In genomic region chr12:45934956-45935355, GRCh38 we compare ENCODE assay signal across 23 cellular contexts. TPM values are rescaled to one million over a fixed set of nuclear protein-coding genes. Genes with fewer than 3 reads are reported as not detected.
DNase-seq lines count a peak whose midpoint lies in the region; ATAC-seq and TF ChIP-seq lines count a peak whose summit lies in the region.
"Had no signal": no experiment of that assay in that cellular context is flagged by ENCODE, and none has a peak within 500 bp of the region (broad histone marks: within the 10 kb centered on the region; RNA-seq: fewer than 3 reads in every experiment).

No MANE protein-coding gene starts in this region.

- no peaks in the 10 kb centered on the region for H3K9me3 Mint-ChIP-seq in CD4-positive, alpha-beta T cell
- no peaks in the 10 kb centered on the region for H3K9me3 Mint-ChIP-seq in mesothelial cell of epicardium
- H3K9me3 Mint-ChIP-seq: activated CD4-positive, alpha-beta T cell treated with anti-CD3 and anti-CD28 coated beads, Interleukin-2, amount 10 ng/mL, durations not matched to agents 24 days and 14 days; activated naive CD8-positive, alpha-beta T cell treated with anti-CD3 and anti-CD28 coated beads, Interleukin-2, amount 10 ng/mL, durations not matched to agents 7 days and 5 days; CD14-positive monocyte; HFFc6; memory B cell; stimulated activated effector memory CD8-positive, alpha-beta T cell treated with anti-CD3 and anti-CD28 coated beads, Interleukin-12 subunit alpha, Interleukin-12 subunit beta, amount 100 ng/mL, for 72 hours had no signal

- POLR2A ChIA-PET in CD4-positive, alpha-beta T cell (lab: Charles Lee), result interaction anchor here (0.7 to 1.2 kb wide), 2 partner anchors 22 to 56 kb away, joined by 3 read pairs; no protein-coding TSS in a partner anchor

- DNase-seq in CD4-positive, alpha-beta T cell, result no peak
- peak; percentile 31 for DNase-seq in COLO829 (ENCODE audit: low spot score)
- DNase-seq in SK-MEL-5 (ENCODE audit: low read depth, low spot score), result peak; percentile 67
- no peak for DNase-seq in mesothelial cell of epicardium (ENCODE audit: low spot score in 2 of 2, unreplicated experiment in 2 of 2)
- DNase-seq: activated CD4-positive, alpha-beta T cell treated with anti-CD3 and anti-CD28 coated beads, Interleukin-2, amount 10 ng/mL, durations not matched to agents 24 days and 14 days; activated naive CD8-positive, alpha-beta T cell treated with anti-CD3 and anti-CD28 coated beads, Interleukin-2, amount 10 ng/mL, durations not matched to agents 7 days and 5 days; GM23248; heart left ventricle; HFFc6; NCI-H1694; retina; small intestine; stimulated activated CD4-positive, alpha-beta T cell treated with anti-CD3 and anti-CD28 coated beads, Interleukin-2, amount 100 ng/mL, for 24 hours; T-helper 9 cell; WERI-Rb-1 had no signal

- in situ Hi-C loops in SK-MEL-5 (cut with HindIII; ENCODE audit: low pct_unique_long_range_greater_than_20kb, low sequenced_read_pairs), result no loop called here

- H3K27me3 ChIP-seq in CD4-positive, alpha-beta T cell (ENCODE audit: control insufficient read depth, insufficient read depth, low read length), result no peaks in the 10 kb centered on the region
- H3K27me3 ChIP-seq: heart left ventricle had no signal

- H3K27me3 Mint-ChIP-seq in CD4-positive, alpha-beta T cell, result no peaks in the 10 kb centered on the region
- H3K27me3 Mint-ChIP-seq in mesothelial cell of epicardium (ENCODE audit: low read depth), result no peaks in the 10 kb centered on the region
- H3K27me3 Mint-ChIP-seq: activated CD4-positive, alpha-beta T cell treated with anti-CD3 and anti-CD28 coated beads, Interleukin-2, amount 10 ng/mL, durations not matched to agents 24 days and 14 days; activated naive CD8-positive, alpha-beta T cell treated with anti-CD3 and anti-CD28 coated beads, Interleukin-2, amount 10 ng/mL, durations not matched to agents 7 days and 5 days; memory B cell had no signal

- peaks cover 13% of the 10 kb centered on the region for H3K4me1 Mint-ChIP-seq in CD4-positive, alpha-beta T cell (ENCODE audit: low read depth)
- H3K4me1 Mint-ChIP-seq in mesothelial cell of epicardium, result peaks cover 8% of the 10 kb centered on the region
- H3K4me1 Mint-ChIP-seq: CD14-positive monocyte had no signal

- H3K4me3 Mint-ChIP-seq in CD4-positive, alpha-beta T cell, result no peak overlapping the region
- no peak overlapping the region for H3K4me3 Mint-ChIP-seq in mesothelial cell of epicardium
- H3K4me3 Mint-ChIP-seq: activated CD4-positive, alpha-beta T cell treated with anti-CD3 and anti-CD28 coated beads, Interleukin-2, amount 10 ng/mL, durations not matched to agents 24 days and 14 days; activated naive CD8-positive, alpha-beta T cell treated with anti-CD3 and anti-CD28 coated beads, Interleukin-2, amount 10 ng/mL, durations not matched to agents 7 days and 5 days; CD14-positive monocyte; HFFc6; memory B cell; stimulated activated effector memory CD8-positive, alpha-beta T cell treated with anti-CD3 and anti-CD28 coated beads, Interleukin-12 subunit alpha, Interleukin-12 subunit beta, amount 100 ng/mL, for 72 hours had no signal

- CTCF ChIA-PET in CD4-positive, alpha-beta T cell (lab: Charles Lee), result interaction anchor here (1.0 kb wide), 1 partner anchor 22 kb away, joined by 3 read pairs; no protein-coding TSS in a partner anchor

- H3K27ac Mint-ChIP-seq in CD4-positive, alpha-beta T cell, result peak overlapping the region; percentile 77
- H3K27ac Mint-ChIP-seq in mesothelial cell of epicardium, result peak overlapping the region; percentile 59
- H3K27ac Mint-ChIP-seq: activated CD4-positive, alpha-beta T cell treated with anti-CD3 and anti-CD28 coated beads, Interleukin-2, amount 10 ng/mL, durations not matched to agents 24 days and 14 days; activated naive CD8-positive, alpha-beta T cell treated with anti-CD3 and anti-CD28 coated beads, Interleukin-2, amount 10 ng/mL, durations not matched to agents 7 days and 5 days; CD14-positive monocyte; HFFc6; memory B cell; stimulated activated effector memory CD8-positive, alpha-beta T cell treated with anti-CD3 and anti-CD28 coated beads, Interleukin-12 subunit alpha, Interleukin-12 subunit beta, amount 100 ng/mL, for 72 hours had no signal

- H3K9me3 ChIP-seq in CD4-positive, alpha-beta T cell (ENCODE audit: control insufficient read depth, low read length), result no peaks in the 10 kb centered on the region
- H3K9me3 ChIP-seq: heart left ventricle had no signal

- H3K27ac ChIP-seq in CD4-positive, alpha-beta T cell (ENCODE audit: low read depth, low read length), result no peak overlapping the region
- H3K27ac ChIP-seq: epithelial cell of prostate, GM23248, heart left ventricle, WERI-Rb-1 had no signal

- H3K36me3 Mint-ChIP-seq in CD4-positive, alpha-beta T cell (ENCODE audit: low read depth), result peaks cover 73% of the 10 kb centered on the region
- H3K36me3 Mint-ChIP-seq in mesothelial cell of epicardium, result peaks cover 25% of the 10 kb centered on the region

- no peak for TF ChIP-seq CTCF in CD4-positive, alpha-beta T cell (IDR thresholded peaks at IDR 0.05)
- no peak for TF ChIP-seq CTCF in mesothelial cell of epicardium (IDR thresholded peaks at IDR 0.05; ENCODE audit: unreplicated experiment)

- no peak for ATAC-seq in CD4-positive, alpha-beta T cell (ENCODE audit: poor library complexity)
- no peak for ATAC-seq in GM18861 (IDR thresholded peaks at IDR 0.05; ENCODE audit: unreplicated experiment)
- no peak for ATAC-seq in HG03460 (IDR thresholded peaks at IDR 0.05; ENCODE audit: unreplicated experiment)
- no peak for ATAC-seq in GM21576 (IDR thresholded peaks at IDR 0.05; ENCODE audit: unreplicated experiment)
- ATAC-seq: heart left ventricle; Right ventricle myocardium inferior; stimulated activated effector memory CD8-positive, alpha-beta T cell treated with anti-CD3 and anti-CD28 coated beads, Interleukin-12 subunit alpha, Interleukin-12 subunit beta, amount 100 ng/mL, for 72 hours had no signal

- intact Hi-C loops in CD4-positive, alpha-beta T cell (cut with DNase I, micrococcal nuclease), result no loop called here

RNA-seq across cellular contexts. Expression of gene SCAF11, which starts 55.4 kb away (rescaled TPM):
- total RNA-seq in CD4-positive, alpha-beta T cell, result 100 to 1,000 TPM; 205 to 213 TPM
- total RNA-seq in SK-MEL-5 (2014; rRNA removed; shearing (Covaris generic)), result 49.0 and 58.1 TPM in 2 replicates
- 40.0 and 43.0 TPM in 2 replicates for polyA plus RNA-seq in SK-MEL-5 (2015; cell fraction: cytosol; rRNA removed)
- 45.4 and 45.7 TPM in 2 replicates for polyA plus RNA-seq in SK-MEL-5 (2015; cell fraction: nucleus; rRNA removed)
- total RNA-seq in mesothelial cell of epicardium, result 112 to 122 TPM (median 119 TPM) in 3 replicates

Comparison
In these comparisons a context has a peak if more than half of its experiments do, and no peak if none do; other contexts are left out.
1. DNase-seq: peak in COLO829 (single experiment) and SK-MEL-5 (single experiment); none in CD4-positive, alpha-beta T cell (0 of 10) and mesothelial cell of epicardium (0 of 2).